15 cellular contexts compared by ENCODE assay signal in genomic region chr5:168423971-168424370, GRCh38.
DNase-seq lines count a peak whose midpoint lies in the region; ATAC-seq, FAIRE-seq and TF ChIP-seq lines count a peak whose summit lies in the region.
"Had no signal": no experiment of that assay in that cellular context is flagged by ENCODE, and none has a peak within 500 bp of the region (broad histone marks: within the 10 kb centered on the region; RNA-seq: fewer than 3 reads in every experiment).

No MANE protein-coding gene starts in this region.

- H2AFZ ChIP-seq in IMR-90 (replicated peaks; ENCODE audit: low read length, poor library complexity), result no peak overlapping the region
- no peak overlapping the region for H2AFZ ChIP-seq in hepatocyte
- H2AFZ ChIP-seq in neural progenitor cell (replicated peaks), result no peak overlapping the region

- H3K4ac ChIP-seq in IMR-90 (ENCODE audit: low read depth, low read length), result no peak overlapping the region

- ATAC-seq in A549, result no peak
- no peak for ATAC-seq in IMR-90 (ENCODE audit: low read depth)
- ATAC-seq in activated CD8-positive, alpha-beta T cell treated with anti-CD3 and anti-CD28 coated beads for 36 hours, result no peak

- no peak overlapping the region for H2BK15ac ChIP-seq in IMR-90 (ENCODE audit: low read depth, low read length)

- H3K36me3 ChIP-seq in IMR-90 (ENCODE audit: control insufficient read depth, insufficient read depth, low read length) (peaks cover 6% of the 10 kb centered on the region), hepatocyte (replicated peaks; ENCODE audit: insufficient read depth, low read depth) (no peaks in the 10 kb centered on the region), neural progenitor cell (no peaks in the 10 kb centered on the region)
- H3K36me3 ChIP-seq: BE2C had no signal

- no peak for TF ChIP-seq EP300 in A549 (IDR thresholded peaks at IDR 0.05)

- DNase-seq in A549 (ENCODE audit: low read depth in 1 of 2, low spot score in 1 of 2), result no peak
- DNase-seq in IMR-90, result no peak
- no peak for DNase-seq in hepatocyte (ENCODE audit: low spot score)
- no peak for DNase-seq in neural progenitor cell (ENCODE audit: low spot score)
- DNase-seq in activated CD8-positive, alpha-beta T cell treated with anti-CD3 and anti-CD28 coated beads for 36 hours, result no peak
- no peak for DNase-seq in urothelium cell line (ENCODE audit: low spot score)
- no peak for DNase-seq in NCI-H524 treated with DMSO at 0.1 percent for 48 hours (lab: John Stamatoyannopoulos, UW)
- DNase-seq in head of caudate nucleus, result no peak
- DNase-seq: 8988T; BE2C; CD4-positive, alpha-beta memory T cell; GF-D8 had no signal

- TF ChIP-seq RAD21 in A549 (conservative IDR thresholded peaks at IDR 0.05 in 1 of 2, IDR thresholded peaks at IDR 0.05 in 1 of 2) (no peak), IMR-90 (IDR thresholded peaks at IDR 0.05; ENCODE audit: low read length) (no peak)

- H4K20me1 ChIP-seq in IMR-90 (ENCODE audit: insufficient read depth, low read length) (no peaks in the 10 kb centered on the region), hepatocyte (ENCODE audit: insufficient read depth, poor library complexity, severe bottlenecking) (no peaks in the 10 kb centered on the region), neural progenitor cell (ENCODE audit: low read depth) (no peaks in the 10 kb centered on the region)

- no peaks in the 10 kb centered on the region for H3F3A ChIP-seq in neural progenitor cell (ENCODE audit: low read depth)

- peaks cover 8% of the 10 kb centered on the region for H3K27me3 Mint-ChIP-seq in neural progenitor cell (ENCODE audit: insufficient read depth, low read depth)
- no peaks in the 10 kb centered on the region for H3K27me3 Mint-ChIP-seq in activated CD8-positive, alpha-beta T cell treated with anti-CD3 and anti-CD28 coated beads for 36 hours
- H3K27me3 Mint-ChIP-seq: CD4-positive, alpha-beta memory T cell had no signal

- H3K27me3 ChIP-seq in IMR-90 (ENCODE audit: control insufficient read depth, insufficient read depth, low read length), result no peaks in the 10 kb centered on the region
- no peaks in the 10 kb centered on the region for H3K27me3 ChIP-seq in hepatocyte
- no peaks in the 10 kb centered on the region for H3K27me3 ChIP-seq in neural progenitor cell
- H3K27me3 ChIP-seq: BE2C had no signal

- H2AK5ac ChIP-seq in IMR-90 (ENCODE audit: low read depth, low read length), result 0 out of 2 replicates have a peak overlapping the region, but pooled peaks have one; percentile 11

- H3K4me3 ChIP-seq in A549, result no peak overlapping the region
- H3K4me3 ChIP-seq in IMR-90 (ENCODE audit: insufficient read depth, low read depth, low read length), result no peak overlapping the region
- H3K4me3 ChIP-seq in hepatocyte, result no peak overlapping the region
- no peak overlapping the region for H3K4me3 ChIP-seq in neural progenitor cell

- H2BK120ac ChIP-seq in IMR-90 (ENCODE audit: low read depth, low read length), result no peak overlapping the region

- H3K27ac Mint-ChIP-seq in neural progenitor cell, result peak overlapping the region; percentile 82
- H3K27ac Mint-ChIP-seq in activated CD8-positive, alpha-beta T cell treated with anti-CD3 and anti-CD28 coated beads for 36 hours, result no peak overlapping the region
- H3K27ac Mint-ChIP-seq: CD4-positive, alpha-beta memory T cell; HFFc6 had no signal

- no peak overlapping the region for H4K8ac ChIP-seq in IMR-90 (ENCODE audit: low read depth in 2 of 2, low read length in 2 of 2)

- H2BK20ac ChIP-seq in IMR-90 (ENCODE audit: low read depth, low read length), result no peak overlapping the region

- H3K4me2 ChIP-seq in A549 (peak overlapping the region; percentile 42), IMR-90 (ENCODE audit: low read depth, low read length) (no peak overlapping the region), hepatocyte (peak overlapping the region; percentile 32), neural progenitor cell (no peak overlapping the region)

- WGBS in A549 (ENCODE audit: missing lambda C conversion rate), result 66% methylated on average over 4 of the region's 4 CpGs
- WGBS in IMR-90 (ENCODE audit: extremely low coverage in 2 of 2, insufficient read length in 1 of 2), 2 experiments, result 80% methylated on average over 1 of the region's 4 CpGs; no CpG with 5 or more reads in 1 of the 2 experiments
- WGBS in hepatocyte (ENCODE audit: low lambda C conversion rate, missing lambda C conversion rate), result 79% methylated on average over 4 of the region's 4 CpGs

- H3K23ac ChIP-seq in IMR-90 (ENCODE audit: low read depth, low read length), result no peak overlapping the region

- FAIRE-seq in A549 (lab: Jason Lieb, UNC), result no peak
- no peak for FAIRE-seq in urothelium cell line (lab: Jason Lieb, UNC)

- H3K14ac ChIP-seq in IMR-90 (replicated peaks; ENCODE audit: low read depth, low read length), result no peak overlapping the region

- H3K4me1 ChIP-seq in A549 (peaks cover 34% of the 10 kb centered on the region), IMR-90 (ENCODE audit: control insufficient read depth, insufficient read depth, low read length) (peaks cover 4% of the 10 kb centered on the region), hepatocyte (ENCODE audit: insufficient read depth) (no peaks in the 10 kb centered on the region), neural progenitor cell (no peaks in the 10 kb centered on the region)
- H3K4me1 ChIP-seq: BE2C had no signal

- TF ChIP-seq POLR2A in A549 (IDR thresholded peaks at IDR 0.05; ENCODE audit: low read length), result no peak
- TF ChIP-seq POLR2A in IMR-90 (IDR thresholded peaks at IDR 0.05; ENCODE audit: low read depth, low read length), result no peak

- H3K9ac ChIP-seq in IMR-90 (ENCODE audit: low read depth, low read length) (no peak overlapping the region), neural progenitor cell (no peak overlapping the region)

- H3K9me2 ChIP-seq in hepatocyte (replicated peaks; ENCODE audit: insufficient read depth), result no peaks in the 10 kb centered on the region

- no TSS peak for BruUV-seq in IMR-90 (replicated peaks; lab: Mats Ljungman, UMichigan)

- TF ChIP-seq CTCF in A549 (IDR thresholded peaks at IDR 0.05) (no peak), IMR-90 (conservative IDR thresholded peaks at IDR 0.05; ENCODE audit: low read depth, low read length) (no peak), hepatocyte (IDR thresholded peaks at IDR 0.05; ENCODE audit: poor library complexity) (no peak), neural progenitor cell (IDR thresholded peaks at IDR 0.05) (no peak)
- TF ChIP-seq CTCF in activated CD8-positive, alpha-beta T cell treated with anti-CD3 and anti-CD28 coated beads for 36 hours (IDR thresholded peaks at IDR 0.05), result no peak

- H3K79me1 ChIP-seq in IMR-90 (ENCODE audit: low read depth in 1 of 2, low read length in 2 of 2), result 0 out of 4 replicates have a peak, but pooled peaks cover 0 to 3% of the 10 kb centered on the region in 2 experiments

- H3K4me1 Mint-ChIP-seq in neural progenitor cell, result peaks cover 16% of the 10 kb centered on the region
- H3K4me1 Mint-ChIP-seq in activated CD8-positive, alpha-beta T cell treated with anti-CD3 and anti-CD28 coated beads for 36 hours (ENCODE audit: low read depth), result no peaks in the 10 kb centered on the region
- H3K4me1 Mint-ChIP-seq: CD4-positive, alpha-beta memory T cell had no signal

- H3K27ac ChIP-seq in A549 (peak overlapping the region; percentile 24 to 80; a peak in 5 of 6 replicates), IMR-90 (ENCODE audit: insufficient read depth, low read length) (no peak overlapping the region), hepatocyte (no peak overlapping the region), neural progenitor cell (no peak overlapping the region)
- H3K27ac ChIP-seq: C4-2B, HL-60 had no signal

- no peak overlapping the region for H3K18ac ChIP-seq in IMR-90 (ENCODE audit: low read depth, low read length)

- no peaks in the 10 kb centered on the region for H3K9me3 Mint-ChIP-seq in neural progenitor cell
- no peaks in the 10 kb centered on the region for H3K9me3 Mint-ChIP-seq in activated CD8-positive, alpha-beta T cell treated with anti-CD3 and anti-CD28 coated beads for 36 hours
- H3K9me3 Mint-ChIP-seq: HFFc6 had no signal

- no peak overlapping the region for H2BK5ac ChIP-seq in IMR-90 (ENCODE audit: low read depth, low read length, poor library complexity, severe bottlenecking)

- CTCF ChIA-PET in A549 (lab: Yijun Ruan, JAX) (interaction anchor here (1.1 to 3.5 kb wide), 4 partner anchors 66 to 155 kb away, joined by 3 to 34 read pairs (median 4); no protein-coding TSS in a partner anchor), IMR-90 (lab: Yijun Ruan, JAX) (no interaction called here)
- CTCF ChIA-PET in activated CD8-positive, alpha-beta T cell treated with anti-CD3 and anti-CD28 coated beads for 36 hours (lab: Charles Lee), result no interaction called here

- H3K9me3 ChIP-seq in A549 (no peaks in the 10 kb centered on the region), IMR-90 (ENCODE audit: control insufficient read depth, insufficient read depth, low read length) (no peaks in the 10 kb centered on the region), hepatocyte (ENCODE audit: low read depth) (no peaks in the 10 kb centered on the region), neural progenitor cell (ENCODE audit: low read depth) (no peaks in the 10 kb centered on the region)
- H3K9me3 ChIP-seq: BE2C had no signal

- H4K5ac ChIP-seq in IMR-90 (ENCODE audit: low read depth, low read length), result no peak overlapping the region

- no peak overlapping the region for H3K56ac ChIP-seq in IMR-90 (ENCODE audit: extremely low read depth, insufficient read depth, low read length)

- in situ Hi-C loops in IMR-90 (cut with MboI; ENCODE audit: low sequenced_read_pairs), result no loop called here

- dilution Hi-C loops in IMR-90 (cut with HindIII; ENCODE audit: low sequenced_read_pairs, unreplicated experiment), result no loop called here

- peaks cover 9% of the 10 kb centered on the region for H3K36me3 Mint-ChIP-seq in neural progenitor cell
- no peaks in the 10 kb centered on the region for H3K36me3 Mint-ChIP-seq in activated CD8-positive, alpha-beta T cell treated with anti-CD3 and anti-CD28 coated beads for 36 hours (ENCODE audit: low read depth)
- H3K36me3 Mint-ChIP-seq: CD4-positive, alpha-beta memory T cell had no signal

- POLR2A ChIA-PET in A549 (lab: Yijun Ruan, JAX), result no interaction called here
- POLR2A ChIA-PET in IMR-90 (lab: Charles Lee; ENCODE audit: unreplicated experiment), result no interaction called here
- POLR2A ChIA-PET in activated CD8-positive, alpha-beta T cell treated with anti-CD3 and anti-CD28 coated beads for 36 hours (lab: Charles Lee), result no interaction called here

- intact Hi-C loops in IMR-90 (cut with micrococcal nuclease) (loop anchor here (2.0 kb wide), 1 partner anchor 155 kb away; no protein-coding TSS in a partner anchor), head of caudate nucleus (cut with DNase I) (no loop called here)
- intact Hi-C loops in activated CD8-positive, alpha-beta T cell treated with anti-CD3 and anti-CD28 coated beads for 36 hours (cut with micrococcal nuclease), result loop anchor here (5.0 kb wide), 1 partner anchor 152 kb away; no protein-coding TSS in a partner anchor

- H4K91ac ChIP-seq in IMR-90 (ENCODE audit: insufficient read depth, low read depth, low read length), result no peak overlapping the region

- H3K79me2 ChIP-seq in hepatocyte (no peaks in the 10 kb centered on the region), neural progenitor cell (ENCODE audit: low read depth) (no peaks in the 10 kb centered on the region)

- H3K9me1 ChIP-seq in IMR-90 (ENCODE audit: insufficient read depth, low read length), result peaks cover 5% of the 10 kb centered on the region; the same call in 1 of the 2 replicates

- no peak overlapping the region for H2AK9ac ChIP-seq in IMR-90 (replicated peaks; ENCODE audit: low read depth, low read length, poor library complexity)

- H3K4me3 Mint-ChIP-seq in neural progenitor cell, result no peak overlapping the region
- H3K4me3 Mint-ChIP-seq in activated CD8-positive, alpha-beta T cell treated with anti-CD3 and anti-CD28 coated beads for 36 hours, result no peak overlapping the region
- H3K4me3 Mint-ChIP-seq: CD4-positive, alpha-beta memory T cell; HFFc6 had no signal

Comparison
In these comparisons a context has a peak if more than half of its experiments do, and no peak if none do; other contexts are left out.
1. H3K27ac ChIP-seq: peak in A549 (2 of 2); none in IMR-90 (single experiment), hepatocyte (single experiment) and neural progenitor cell (single experiment).
2. H3K4me2 ChIP-seq: peak in A549 (single experiment) and hepatocyte (single experiment); none in IMR-90 (single experiment) and neural progenitor cell (single experiment).